In genomic region chr18:57737661-57738060, GRCh38 we compare ENCODE assay signal across 9 cellular contexts.
DNase-seq lines count a peak whose midpoint lies in the region; ATAC-seq and TF ChIP-seq lines count a peak whose summit lies in the region.
"Had no signal": no experiment of that assay in that cellular context is flagged by ENCODE, and none has a peak within 500 bp of the region (broad histone marks: within the 10 kb centered on the region; RNA-seq: fewer than 3 reads in every experiment).

No MANE protein-coding gene starts in this region.

- H3K4me1 Mint-ChIP-seq in stimulated activated naive B cell treated with anti-CD40 and anti-IgM and Interleukin-4, amounts not matched to agents 10 μg/mL and 1 μg/mL and 100 μg/mL, for 72 hours: peaks cover 4 to 17% of the 10 kb centered on the region in 2 donors

- H3K27ac ChIP-seq in hepatocyte: peak overlapping the region; percentile 72

- no peak overlapping the region for H3K4me3 Mint-ChIP-seq in stimulated activated naive B cell treated with anti-CD40 and anti-IgM and Interleukin-4, amounts not matched to agents 10 μg/mL and 1 μg/mL and 100 μg/mL, for 72 hours

- no peaks in the 10 kb centered on the region for H3K9me3 ChIP-seq in hepatocyte (ENCODE audit: low read depth)

- no peaks in the 10 kb centered on the region for H3K27me3 Mint-ChIP-seq in stimulated activated naive B cell treated with anti-CD40 and anti-IgM and Interleukin-4, amounts not matched to agents 10 μg/mL and 1 μg/mL and 100 μg/mL, for 72 hours

- no peak overlapping the region for H3K4me3 ChIP-seq in hepatocyte

- peak; percentile 51 for DNase-seq in HK-2 (ENCODE audit: unreplicated experiment)
- DNase-seq in anterior cingulate cortex (lab: John Stamatoyannopoulos, UW): peak in 44 of 58 donors; percentile 2 to 80 (median 20)
- peak; percentile 87 for DNase-seq in hepatocyte (ENCODE audit: low spot score)
- DNase-seq in stimulated activated naive B cell treated with anti-CD40 and anti-IgM and Interleukin-4, amounts not matched to agents 10 μg/mL and 1 μg/mL and 100 μg/mL, for 72 hours: no peak
- no peak for DNase-seq in stimulated activated CD4-positive, alpha-beta T cell treated with anti-CD3 and anti-CD28 coated beads, Interleukin-15, amount 100 ng/mL, for 24 hours
- DNase-seq in NCI-H1048 (lab: John Stamatoyannopoulos, UW): no peak
- DNase-seq: NCI-H2171 had no signal

- H3K9me3 Mint-ChIP-seq in stimulated activated naive B cell treated with anti-CD40 and anti-IgM and Interleukin-4, amounts not matched to agents 10 μg/mL and 1 μg/mL and 100 μg/mL, for 72 hours: peaks cover 6 to 9% of the 10 kb centered on the region in 2 donors

- H3K4me1 ChIP-seq in hepatocyte (ENCODE audit: insufficient read depth): peaks cover 12% of the 10 kb centered on the region

- H3K9me2 ChIP-seq in hepatocyte (replicated peaks; ENCODE audit: insufficient read depth): no peaks in the 10 kb centered on the region

- H3K36me3 Mint-ChIP-seq in stimulated activated naive B cell treated with anti-CD40 and anti-IgM and Interleukin-4, amounts not matched to agents 10 μg/mL and 1 μg/mL and 100 μg/mL, for 72 hours: peaks cover 28 to 38% of the 10 kb centered on the region in 2 donors

- H2AFZ ChIP-seq in hepatocyte: no peak overlapping the region

- peaks cover 51% of the 10 kb centered on the region for H3K79me2 ChIP-seq in hepatocyte

- no peaks in the 10 kb centered on the region for H4K20me1 ChIP-seq in hepatocyte (ENCODE audit: insufficient read depth, poor library complexity, severe bottlenecking)

- no peak for ATAC-seq in stimulated activated naive B cell treated with anti-CD40 and anti-IgM and Interleukin-4, amounts not matched to agents 10 μg/mL and 1 μg/mL and 100 μg/mL, for 72 hours (replicated peaks)
- no peak for ATAC-seq in GM21526 (IDR thresholded peaks at IDR 0.05; ENCODE audit: low FRiP score, unreplicated experiment)
- ATAC-seq in GM21390 (IDR thresholded peaks at IDR 0.05; ENCODE audit: unreplicated experiment): no peak

- H3K4me2 ChIP-seq in hepatocyte: peak overlapping the region; percentile 46

- no peak for TF ChIP-seq CTCF in hepatocyte (IDR thresholded peaks at IDR 0.05; ENCODE audit: poor library complexity)

- 32% methylated on average over 6 of the region's 6 CpGs for WGBS in hepatocyte (ENCODE audit: low lambda C conversion rate, missing lambda C conversion rate)

- H3K27me3 ChIP-seq in hepatocyte: no peaks in the 10 kb centered on the region

- H3K27ac Mint-ChIP-seq in stimulated activated naive B cell treated with anti-CD40 and anti-IgM and Interleukin-4, amounts not matched to agents 10 μg/mL and 1 μg/mL and 100 μg/mL, for 72 hours: peak overlapping the region; percentile 38

- H3K36me3 ChIP-seq in hepatocyte (replicated peaks; ENCODE audit: insufficient read depth, low read depth): no peaks in the 10 kb centered on the region

Comparison
In these comparisons a context has a peak if more than half of its experiments do, and no peak if none do; other contexts are left out.
1. DNase-seq: peak in HK-2 (single experiment), anterior cingulate cortex (44 of 58) and hepatocyte (single experiment); none in stimulated activated naive B cell treated with anti-CD40 and anti-IgM and Interleukin-4, amounts not matched to agents 10 μg/mL and 1 μg/mL and 100 μg/mL, for 72 hours (single experiment), stimulated activated CD4-positive, alpha-beta T cell treated with anti-CD3 and anti-CD28 coated beads, Interleukin-15, amount 100 ng/mL, for 24 hours (single experiment) and NCI-H1048 (single experiment).